8 cellular contexts compared by ENCODE assay signal in the genomic region with DNA sequence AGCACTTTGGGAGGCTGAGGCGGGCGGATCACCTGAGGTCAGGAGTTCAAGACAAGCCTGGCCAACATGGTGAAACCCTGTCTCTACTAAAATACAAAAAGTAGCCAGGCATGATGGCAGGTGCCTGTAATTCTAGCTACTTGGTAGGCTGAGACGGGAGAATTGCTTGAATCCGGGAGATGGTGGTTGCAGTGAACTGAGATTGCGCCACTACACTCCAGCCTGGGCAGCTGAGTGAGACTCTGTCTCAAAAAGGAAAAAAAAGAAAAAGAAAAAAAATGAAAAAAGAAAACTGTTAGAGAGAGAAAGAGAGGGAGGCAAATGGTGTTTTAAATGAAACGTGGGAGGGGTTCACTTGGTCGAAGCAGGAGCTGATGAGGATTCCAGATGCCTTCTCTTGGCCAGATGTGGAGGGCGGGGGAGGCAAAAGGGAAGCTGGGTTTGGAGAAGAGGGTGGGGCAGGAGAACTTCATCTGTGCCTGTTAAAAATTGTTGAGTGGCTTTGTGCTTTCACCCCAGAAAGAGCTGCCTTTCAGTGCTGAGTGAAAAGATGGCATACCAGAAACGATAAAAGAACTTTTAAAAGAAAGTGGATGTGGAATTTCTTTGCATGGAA. TPM values are rescaled to one million over a fixed set of nuclear protein-coding genes. Genes with fewer than 3 reads are reported as not detected.
DNase-seq lines count a peak whose midpoint lies in the region; ATAC-seq and TF ChIP-seq lines count a peak whose summit lies in the region.

No MANE protein-coding gene starts in this region.

- no peaks in the 10 kb centered on the region for H3K27me3 ChIP-seq in sigmoid colon

- H3K27ac ChIP-seq in sigmoid colon, result peak overlapping the region; percentile 74 to 88 (median 78)

- ATAC-seq in T-helper 17 cell (no peak), HG02852 (IDR thresholded peaks at IDR 0.05; ENCODE audit: unreplicated experiment) (no peak)

- TF ChIP-seq CTCF in fibroblast of pulmonary artery (IDR thresholded peaks at IDR 0.05; ENCODE audit: low read length, missing control alignments) (no peak), sigmoid colon (IDR thresholded peaks at IDR 0.05) (no peak)

- no peaks in the 10 kb centered on the region for H3K36me3 Mint-ChIP-seq in T-helper 17 cell (ENCODE audit: low read depth)

- peak overlapping the region; percentile 88 for H3K4me3 Mint-ChIP-seq in T-helper 17 cell

- H3K4me3 ChIP-seq in fibroblast of pulmonary artery (replicated peaks; ENCODE audit: low read depth, low read length), result peak overlapping the region; percentile 92
- peak overlapping the region; percentile 34 to 50 (median 44) for H3K4me3 ChIP-seq in sigmoid colon

- no peaks in the 10 kb centered on the region for H3K9me3 ChIP-seq in ES-I3 (ENCODE audit: control insufficient read depth, insufficient read depth, low read length)
- no peaks in the 10 kb centered on the region for H3K9me3 ChIP-seq in T-helper 17 cell (ENCODE audit: control insufficient read depth, low read length, poor library complexity, severe bottlenecking)
- no peaks in the 10 kb centered on the region for H3K9me3 ChIP-seq in sigmoid colon

- H3K4me1 ChIP-seq in ES-I3 (ENCODE audit: insufficient read depth, low read length), result peaks cover 31% of the 10 kb centered on the region
- H3K4me1 ChIP-seq in sigmoid colon, result peaks cover 0 to 32% (median 21%) of the 10 kb centered on the region in 4 donors

- H3K27ac Mint-ChIP-seq in T-helper 17 cell, result peak overlapping the region; percentile 91

- H3K9ac ChIP-seq in ES-I3 (ENCODE audit: low read depth, low read length), result peak overlapping the region; percentile 41; the same call in 1 of the 2 replicates

- no peak for DNase-seq in T-helper 17 cell
- DNase-seq in fibroblast of pulmonary artery (ENCODE audit: low read depth), result peak; percentile 70
- peak; percentile 84 for DNase-seq in sigmoid colon
- no peak for DNase-seq in NK-92 (lab: John Stamatoyannopoulos, UW; ENCODE audit: unreplicated experiment)
- no peak for DNase-seq in NCI-H2196 (lab: John Stamatoyannopoulos, UW; ENCODE audit: unreplicated experiment)
- DNase-seq in GM19238 (ENCODE audit: insufficient read length, low spot score), result no peak

- H3K36me3 ChIP-seq in ES-I3 (ENCODE audit: insufficient read depth, low read length), result no peaks in the 10 kb centered on the region
- H3K36me3 ChIP-seq in sigmoid colon, result no peaks in the 10 kb centered on the region

- no peaks in the 10 kb centered on the region for H3K27me3 Mint-ChIP-seq in T-helper 17 cell

- intact Hi-C loops in sigmoid colon (cut with DNase I), result loop anchor here (5.0 kb wide), 1 partner anchor 95 kb away; a partner anchor contains a TSS

- peaks cover 36% of the 10 kb centered on the region for H3K4me1 Mint-ChIP-seq in T-helper 17 cell

- WGBS in sigmoid colon, 2 donors, result 38 to 62% methylated on average over 9 of the region's 9 CpGs

- no peak for TF ChIP-seq EP300 in sigmoid colon (IDR thresholded peaks at IDR 0.05)

- peak in 1 of 2 donors; percentile 24 for TF ChIP-seq POLR2A in sigmoid colon (IDR thresholded peaks at IDR 0.05)

RNA-seq across cellular contexts. Expression of a gene that starts 1.1 kb away (rescaled TPM):
- 10 to 100 TPM in 1 of 2 donors, 1 to 10 TPM in 1; 6.2 to 14.0 TPM for total RNA-seq in T-helper 17 cell
- 100 to 1,000 TPM in 2 of 4 donors, 10 to 100 TPM in 2; 72.1 to 172 (median 94.2) TPM for total RNA-seq in sigmoid colon
- polyA plus RNA-seq in sigmoid colon, result 100 to 1,000 TPM in 1 of 3 donors, 10 to 100 TPM in 2; 25.8 to 153 (median 34.7) TPM

Comparison
In these comparisons a context has a peak if more than half of its experiments do, and no peak if none do; other contexts are left out.
1. DNase-seq: peak in fibroblast of pulmonary artery (single experiment) and sigmoid colon (single experiment); none in T-helper 17 cell (0 of 3), NK-92 (single experiment), NCI-H2196 (single experiment) and GM19238 (single experiment).
2. RNA of a gene that starts 1.1 kb away (total RNA-seq): 72.1 to 172 TPM in sigmoid colon; 6.2 to 14.0 TPM in T-helper 17 cell; every median in the first group is over 4 times any median in the second.